8 cellular contexts compared by ENCODE assay signal in genomic region chr5:95960802-95961616, GRCh38. TPM values are rescaled to one million over a fixed set of nuclear protein-coding genes. Genes with fewer than 3 reads are reported as not detected.
DNase-seq lines count a peak whose midpoint lies in the region; ATAC-seq and TF ChIP-seq lines count a peak whose summit lies in the region.

No MANE protein-coding gene starts in this region.

- CTCF ChIA-PET in T-cell (lab: Charles Lee): interaction anchor here in 1 of 2 donors (0.6 to 1.7 kb wide), 3 partner anchors 23 to 101 kb away, joined by 3 to 6 read pairs (median 3); no protein-coding TSS in a partner anchor

- POLR2A ChIA-PET in T-cell (lab: Charles Lee): interaction anchor here in 1 of 2 donors (1.2 kb wide), 1 partner anchor 10 kb away, joined by 3 read pairs; no protein-coding TSS in a partner anchor

- H3K4me3 Mint-ChIP-seq in T-cell: peak overlapping the region; percentile 93 to 94 (median 93)

- no peak for TF ChIP-seq POLR2A in prostate gland (IDR thresholded peaks at IDR 0.05)

- H3K9me3 ChIP-seq in prostate gland: no peaks in the 10 kb centered on the region

- H3K27ac ChIP-seq in prostate gland: peak overlapping the region; percentile 97 to 99

- H3K4me3 ChIP-seq in Jurkat, Clone E6-1 (ENCODE audit: low read length): peak overlapping the region; percentile 55
- peak overlapping the region; percentile 96 to 100 for H3K4me3 ChIP-seq in prostate gland

- H3K36me3 Mint-ChIP-seq in T-cell: no peaks in the 10 kb centered on the region

- under 1% methylated on average over 64 of the region's 80 CpGs for WGBS in prostate gland

- no peaks in the 10 kb centered on the region for H3K27me3 Mint-ChIP-seq in T-cell

- peaks cover 3% of the 10 kb centered on the region for H3K4me1 ChIP-seq in prostate gland (replicated peaks)

- TF ChIP-seq CTCF in prostate gland (IDR thresholded peaks at IDR 0.05): peak; percentile 64 to 92 (median 79)

- no peaks in the 10 kb centered on the region for H3K9me3 Mint-ChIP-seq in T-cell

- peaks cover 33 to 51% (median 49%) of the 10 kb centered on the region in 3 donors for H3K4me1 Mint-ChIP-seq in T-cell

- ATAC-seq in GM21619 (IDR thresholded peaks at IDR 0.05; ENCODE audit: unreplicated experiment): peak; percentile 55
- peak; percentile 47 to 73 (median 72) for ATAC-seq in T-cell (replicated peaks in 1 of 4)
- ATAC-seq in left ventricle myocardium superior: peak; percentile 82

- intact Hi-C loops in left ventricle myocardium superior (cut with micrococcal nuclease): loop anchor here (10.0 kb wide), 1 partner anchor 374 kb away; no protein-coding TSS in a partner anchor
- intact Hi-C loops in prostate gland (cut with DNase I): loop anchor here (2.0 to 10.0 kb wide), 4 partner anchors 99 to 376 kb away; partner anchors contain the start of gene RFESD

- peak; percentile 64 for DNase-seq in GDM1 (lab: John Stamatoyannopoulos, UW)
- no peak for DNase-seq in Jurkat, Clone E6-1 (ENCODE audit: low read depth, low spot score)
- peak; percentile 16 to 78 (median 58) for DNase-seq in T-cell
- peak; percentile 59 for DNase-seq in amniotic stem cell (lab: John Stamatoyannopoulos, UW)
- DNase-seq in left ventricle myocardium superior: peak; percentile 90
- peak; percentile 57 for DNase-seq in prostate gland (ENCODE audit: low spot score)
- peak; percentile 77 for DNase-seq in ureter (ENCODE audit: low spot score)

- H3K36me3 ChIP-seq in prostate gland: no peaks in the 10 kb centered on the region

- no peaks in the 10 kb centered on the region for H3K27me3 ChIP-seq in prostate gland (replicated peaks; ENCODE audit: insufficient read depth)

- peak overlapping the region; percentile 78 to 90 for H3K27ac Mint-ChIP-seq in T-cell

RNA-seq across cellular contexts. Expression of gene ELL2, which starts 0.6 kb away (rescaled TPM):
- 4.5 TPM for polyA plus RNA-seq in Jurkat, Clone E6-1 (2012; ENCODE audit: insufficient read depth, insufficient read length)
- total RNA-seq in T-cell (10 to 100 TPM; 10.3 to 57.8 (median 11.3) TPM), left ventricle myocardium superior (23.4 TPM), prostate gland (100 to 1,000 TPM in 1 of 2 donors, 10 to 100 TPM in 1; 80.0 to 104 TPM), ureter (77.8 TPM)
